8 cellular contexts compared by ENCODE assay signal in genomic region chrX:84729809-84730208, GRCh38.
A peak's percentile ranks its signal among the peaks of the same experiment; 100 is the strongest.
DNase-seq lines count a peak whose midpoint lies in the region; ATAC-seq and TF ChIP-seq lines count a peak whose summit lies in the region.

No MANE protein-coding gene starts in this region.

- no peaks in the 10 kb centered on the region for H3K36me3 Mint-ChIP-seq in Caco-2 (ENCODE audit: insufficient read depth, unreplicated experiment)
- H3K36me3 Mint-ChIP-seq in activated CD8-positive, alpha-beta T cell treated with anti-CD3 and anti-CD28 coated beads for 36 hours (ENCODE audit: low read depth), result no peaks in the 10 kb centered on the region
- no peaks in the 10 kb centered on the region for H3K36me3 Mint-ChIP-seq in activated CD4-positive, alpha-beta memory T cell treated with anti-CD3 and anti-CD28 coated beads, Interleukin-2, amount 10 ng/mL, durations not matched to agents 7 days and 5 days (ENCODE audit: low read depth)

- H3K4me3 ChIP-seq in Caco-2 (ENCODE audit: low read depth, low read length) (no peak overlapping the region), retinal pigment epithelial cell (ENCODE audit: low read length) (no peak overlapping the region)

- no peaks in the 10 kb centered on the region for H3K27me3 ChIP-seq in Caco-2 (replicated peaks; ENCODE audit: control insufficient read depth, insufficient read depth, low read length)

- H3K27ac Mint-ChIP-seq in Caco-2 (ENCODE audit: unreplicated experiment), result no peak overlapping the region
- H3K27ac Mint-ChIP-seq in activated CD8-positive, alpha-beta T cell treated with anti-CD3 and anti-CD28 coated beads for 36 hours, result no peak overlapping the region
- no peak overlapping the region for H3K27ac Mint-ChIP-seq in activated CD4-positive, alpha-beta memory T cell treated with anti-CD3 and anti-CD28 coated beads, Interleukin-2, amount 10 ng/mL, durations not matched to agents 7 days and 5 days

- intact Hi-C loops in Caco-2 (cut with micrococcal nuclease; ENCODE audit: unreplicated experiment), result loop anchor here (1.0 kb wide), 2 partner anchors 177 to 323 kb away; no protein-coding TSS in a partner anchor
- intact Hi-C loops in activated CD8-positive, alpha-beta T cell treated with anti-CD3 and anti-CD28 coated beads for 36 hours (cut with micrococcal nuclease), result no loop called here
- intact Hi-C loops in Right ventricle myocardium superior (cut with DNase I), result loop anchor here (10.0 kb wide), 1 partner anchor 175 kb away; no protein-coding TSS in a partner anchor

- peaks cover 5% of the 10 kb centered on the region for H3K4me1 Mint-ChIP-seq in Caco-2 (ENCODE audit: low read depth, unreplicated experiment)
- no peaks in the 10 kb centered on the region for H3K4me1 Mint-ChIP-seq in activated CD8-positive, alpha-beta T cell treated with anti-CD3 and anti-CD28 coated beads for 36 hours (ENCODE audit: low read depth)
- no peaks in the 10 kb centered on the region for H3K4me1 Mint-ChIP-seq in activated CD4-positive, alpha-beta memory T cell treated with anti-CD3 and anti-CD28 coated beads, Interleukin-2, amount 10 ng/mL, durations not matched to agents 7 days and 5 days

- no TSS peak for BruUV-seq in Caco-2 (replicated peaks; lab: Mats Ljungman, UMichigan)

- POLR2A ChIA-PET in Caco-2 (lab: Charles Lee), result no interaction called here
- POLR2A ChIA-PET in activated CD8-positive, alpha-beta T cell treated with anti-CD3 and anti-CD28 coated beads for 36 hours (lab: Charles Lee), result no interaction called here
- POLR2A ChIA-PET in activated CD4-positive, alpha-beta memory T cell treated with anti-CD3 and anti-CD28 coated beads, Interleukin-2, amount 10 ng/mL, durations not matched to agents 7 days and 5 days (lab: Charles Lee), result no interaction called here

- CTCF ChIA-PET in Caco-2 (lab: Charles Lee), result interaction anchor here (1.0 to 1.3 kb wide), 2 partner anchors 177 to 323 kb away, joined by 3 to 9 read pairs; no protein-coding TSS in a partner anchor
- CTCF ChIA-PET in activated CD8-positive, alpha-beta T cell treated with anti-CD3 and anti-CD28 coated beads for 36 hours (lab: Charles Lee), result interaction anchor here (0.9 kb wide), 1 partner anchor 16 kb away, joined by 3 read pairs; no protein-coding TSS in a partner anchor
- CTCF ChIA-PET in activated CD4-positive, alpha-beta memory T cell treated with anti-CD3 and anti-CD28 coated beads, Interleukin-2, amount 10 ng/mL, durations not matched to agents 7 days and 5 days (lab: Charles Lee), result interaction anchor here (0.6 kb wide), 1 partner anchor 8 kb away, joined by 3 read pairs; no protein-coding TSS in a partner anchor

- peak; percentile 96 for ATAC-seq in GM19025 (IDR thresholded peaks at IDR 0.05; ENCODE audit: low read depth, unreplicated experiment)
- ATAC-seq in HG03039 (IDR thresholded peaks at IDR 0.05; ENCODE audit: unreplicated experiment), result peak; percentile 97
- peak; percentile 75 for ATAC-seq in activated CD8-positive, alpha-beta T cell treated with anti-CD3 and anti-CD28 coated beads for 36 hours
- peak; percentile 80 for ATAC-seq in Right ventricle myocardium superior (ENCODE audit: poor library complexity)

- no peaks in the 10 kb centered on the region for H3K27me3 Mint-ChIP-seq in Caco-2 (ENCODE audit: insufficient read depth, unreplicated experiment)
- H3K27me3 Mint-ChIP-seq in activated CD8-positive, alpha-beta T cell treated with anti-CD3 and anti-CD28 coated beads for 36 hours, result no peaks in the 10 kb centered on the region
- no peaks in the 10 kb centered on the region for H3K27me3 Mint-ChIP-seq in activated CD4-positive, alpha-beta memory T cell treated with anti-CD3 and anti-CD28 coated beads, Interleukin-2, amount 10 ng/mL, durations not matched to agents 7 days and 5 days

- no peak overlapping the region for H3K4me3 Mint-ChIP-seq in Caco-2 (ENCODE audit: unreplicated experiment)
- H3K4me3 Mint-ChIP-seq in activated CD8-positive, alpha-beta T cell treated with anti-CD3 and anti-CD28 coated beads for 36 hours, result no peak overlapping the region
- H3K4me3 Mint-ChIP-seq in activated CD4-positive, alpha-beta memory T cell treated with anti-CD3 and anti-CD28 coated beads, Interleukin-2, amount 10 ng/mL, durations not matched to agents 7 days and 5 days, result no peak overlapping the region

- peak; percentile 29 to 36 for DNase-seq in Caco-2
- DNase-seq in NCI-H2029 (lab: John Stamatoyannopoulos, UW), result peak; percentile 5
- DNase-seq in activated CD8-positive, alpha-beta T cell treated with anti-CD3 and anti-CD28 coated beads for 36 hours, result peak; percentile 9
- no peak for DNase-seq in Right ventricle myocardium superior
- no peak for DNase-seq in retinal pigment epithelial cell (ENCODE audit: low read depth)
- no peak for DNase-seq in activated CD4-positive, alpha-beta memory T cell treated with anti-CD3 and anti-CD28 coated beads, Interleukin-2, amount 10 ng/mL, durations not matched to agents 7 days and 5 days

- H3K9me3 Mint-ChIP-seq in Caco-2 (ENCODE audit: unreplicated experiment), result peaks cover 12% of the 10 kb centered on the region
- H3K9me3 Mint-ChIP-seq in activated CD8-positive, alpha-beta T cell treated with anti-CD3 and anti-CD28 coated beads for 36 hours, result no peaks in the 10 kb centered on the region
- H3K9me3 Mint-ChIP-seq in activated CD4-positive, alpha-beta memory T cell treated with anti-CD3 and anti-CD28 coated beads, Interleukin-2, amount 10 ng/mL, durations not matched to agents 7 days and 5 days, result no peaks in the 10 kb centered on the region

- no peaks in the 10 kb centered on the region for H3K36me3 ChIP-seq in Caco-2 (ENCODE audit: control insufficient read depth, insufficient read depth, low read length)

- no peaks in the 10 kb centered on the region for H3K9me3 ChIP-seq in Caco-2

- TF ChIP-seq CTCF in Caco-2 (IDR thresholded peaks at IDR 0.05; ENCODE audit: insufficient read depth in 1 of 2, low read depth in 1 of 2, low read length in 1 of 2, severe bottlenecking in 1 of 2, unreplicated experiment in 1 of 2), result peak; percentile 47 to 66
- TF ChIP-seq CTCF in activated CD8-positive, alpha-beta T cell treated with anti-CD3 and anti-CD28 coated beads for 36 hours (IDR thresholded peaks at IDR 0.05), result peak; percentile 49
- TF ChIP-seq CTCF in retinal pigment epithelial cell (conservative IDR thresholded peaks at IDR 0.05; ENCODE audit: low read depth, low read length), result peak; percentile 83

- peaks cover 5% of the 10 kb centered on the region for H3K4me1 ChIP-seq in Caco-2

Comparison
In these comparisons a context has a peak if more than half of its experiments do, and no peak if none do; other contexts are left out.
1. DNase-seq: peak in Caco-2 (2 of 2), NCI-H2029 (single experiment) and activated CD8-positive, alpha-beta T cell treated with anti-CD3 and anti-CD28 coated beads for 36 hours (single experiment); none in Right ventricle myocardium superior (single experiment), retinal pigment epithelial cell (single experiment) and activated CD4-positive, alpha-beta memory T cell treated with anti-CD3 and anti-CD28 coated beads, Interleukin-2, amount 10 ng/mL, durations not matched to agents 7 days and 5 days (single experiment).
2. Peak in every context shown above with its lines, with median percentiles within 50 percentile points of each other: CTCF ChIP-seq and ATAC-seq.